Comparison of ENCODE assay signal across 8 cellular contexts in the genomic region with DNA sequence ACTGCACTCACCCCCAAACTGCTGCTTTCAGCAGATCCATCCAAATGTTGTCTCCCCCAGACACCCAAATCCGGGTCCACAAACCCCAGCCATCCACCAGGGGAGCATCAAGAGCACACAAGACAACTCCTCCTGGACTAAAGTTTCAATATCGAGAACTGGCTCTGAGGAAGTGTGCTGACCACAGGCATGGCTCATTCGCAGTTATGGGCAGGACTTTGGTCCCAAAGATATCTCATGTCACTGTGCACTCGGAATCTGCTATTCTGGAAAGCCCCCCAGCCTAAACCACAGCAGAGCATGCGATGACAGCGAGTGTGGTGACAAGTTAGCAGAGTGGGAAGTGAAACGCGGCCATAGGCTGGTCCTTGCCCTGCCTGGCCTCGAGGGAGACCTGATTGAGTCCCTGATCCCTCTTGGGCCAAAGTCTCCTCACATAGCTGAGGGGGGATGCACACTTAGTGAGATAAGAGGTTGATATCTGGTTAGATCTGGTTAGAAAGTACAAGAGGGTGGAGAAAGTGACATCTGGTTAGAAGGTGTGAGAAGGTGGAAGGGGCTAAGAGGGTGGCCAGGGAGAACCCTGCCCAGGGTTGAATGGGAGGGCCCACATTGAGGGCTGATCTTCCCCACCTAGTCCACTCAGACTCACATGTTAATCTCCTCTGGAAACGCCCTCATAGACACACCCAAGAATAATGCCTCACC.
DNase-seq lines count a peak whose midpoint lies in the region; ATAC-seq, FAIRE-seq and TF ChIP-seq lines count a peak whose summit lies in the region.

No MANE protein-coding gene starts in this region.

- no peaks in the 10 kb centered on the region for H3K27me3 ChIP-seq in IMR-90 (ENCODE audit: control insufficient read depth, insufficient read depth, low read length)
- no peaks in the 10 kb centered on the region for H3K27me3 ChIP-seq in BE2C

- TF ChIP-seq CTCF in IMR-90 (conservative IDR thresholded peaks at IDR 0.05; ENCODE audit: low read depth, low read length) (0 out of 2 replicates have a peak, but pooled peaks have one; percentile 14), BE2C (IDR thresholded peaks at IDR 0.05; ENCODE audit: low read depth, low read length) (no peak), nephron progenitor cell (IDR thresholded peaks at IDR 0.05) (no peak)

- no peaks in the 10 kb centered on the region for H3K79me1 ChIP-seq in IMR-90 (ENCODE audit: low read depth in 1 of 2, low read length in 2 of 2)

- H3K14ac ChIP-seq in IMR-90 (replicated peaks; ENCODE audit: low read depth, low read length), result 0 out of 2 replicates have a peak overlapping the region, but pooled peaks have one; percentile 13

- no peaks in the 10 kb centered on the region for H3K36me3 ChIP-seq in IMR-90 (ENCODE audit: control insufficient read depth, insufficient read depth, low read length)
- H3K36me3 ChIP-seq in BE2C, result no peaks in the 10 kb centered on the region

- peaks cover 14% of the 10 kb centered on the region for H3K9me1 ChIP-seq in IMR-90 (ENCODE audit: insufficient read depth, low read length)

- ATAC-seq in GM21529 (IDR thresholded peaks at IDR 0.05; ENCODE audit: unreplicated experiment) (peak; percentile 88), IMR-90 (ENCODE audit: low read depth) (no peak)

- WGBS in IMR-90 (ENCODE audit: extremely low coverage in 2 of 2, insufficient read length in 1 of 2), 2 experiments, result no CpG with 5 or more reads among the region's 10 CpGs

- POLR2A ChIA-PET in IMR-90 (lab: Charles Lee; ENCODE audit: unreplicated experiment), result no interaction called here

- no peak overlapping the region for H3K56ac ChIP-seq in IMR-90 (ENCODE audit: extremely low read depth, insufficient read depth, low read length)

- H3K4me3 Mint-ChIP-seq in nephron progenitor cell, result no peak overlapping the region

- H3K27ac Mint-ChIP-seq in nephron progenitor cell, result no peak overlapping the region

- dilution Hi-C loops in IMR-90 (cut with HindIII; ENCODE audit: low sequenced_read_pairs, unreplicated experiment), result no loop called here

- H2AK9ac ChIP-seq in IMR-90 (replicated peaks; ENCODE audit: low read depth, low read length, poor library complexity), result peak overlapping the region; percentile 9

- peak overlapping the region; percentile 41; the same call in 1 of the 2 replicates for H4K91ac ChIP-seq in IMR-90 (ENCODE audit: insufficient read depth, low read depth, low read length)

- no peaks in the 10 kb centered on the region for H4K20me1 ChIP-seq in IMR-90 (ENCODE audit: insufficient read depth, low read length)

- H3K36me3 Mint-ChIP-seq in nephron progenitor cell (ENCODE audit: low read depth), result no peaks in the 10 kb centered on the region

- H4K5ac ChIP-seq in IMR-90 (ENCODE audit: low read depth, low read length), result no peak overlapping the region

- CTCF ChIA-PET in IMR-90 (lab: Yijun Ruan, JAX), result no interaction called here

- no peak overlapping the region for H3K9ac ChIP-seq in IMR-90 (ENCODE audit: low read depth, low read length)

- H2BK15ac ChIP-seq in IMR-90 (ENCODE audit: low read depth, low read length), result peak overlapping the region; percentile 15; the same call in 2 of the 3 replicates

- peaks cover 4% of the 10 kb centered on the region; the same call in 1 of the 2 replicates for H3K9me3 ChIP-seq in IMR-90 (ENCODE audit: control insufficient read depth, insufficient read depth, low read length)
- H3K9me3 ChIP-seq in BE2C, result no peaks in the 10 kb centered on the region

- TF ChIP-seq POLR2A in GM12892 (IDR thresholded peaks at IDR 0.05; ENCODE audit: low read depth, low read length), result no peak
- TF ChIP-seq POLR2A in IMR-90 (IDR thresholded peaks at IDR 0.05; ENCODE audit: low read depth, low read length), result no peak

- intact Hi-C loops in IMR-90 (cut with micrococcal nuclease), result no loop called here

- no TSS peak for BruUV-seq in IMR-90 (replicated peaks; lab: Mats Ljungman, UMichigan)

- peaks cover 13% of the 10 kb centered on the region for H3K9me3 Mint-ChIP-seq in nephron progenitor cell

- H3K23ac ChIP-seq in IMR-90 (ENCODE audit: low read depth, low read length), result no peak overlapping the region

- no peak overlapping the region for H3K4me2 ChIP-seq in IMR-90 (ENCODE audit: low read depth, low read length)

- H3K4me3 ChIP-seq in IMR-90 (ENCODE audit: insufficient read depth, low read depth, low read length), result no peak overlapping the region
- H3K4me3 ChIP-seq in BE2C (ENCODE audit: low read depth, low read length), result no peak overlapping the region

- no peak overlapping the region for H2BK5ac ChIP-seq in IMR-90 (ENCODE audit: low read depth, low read length, poor library complexity, severe bottlenecking)

- DNase-seq in GM12892 (ENCODE audit: insufficient read length), result no peak
- DNase-seq in IMR-90, result no peak
- DNase-seq in fibroblast of peridontal ligament (ENCODE audit: extremely low read depth), result peak; percentile 27
- no peak for DNase-seq in NCI-H345 treated with DMSO at 0.1 percent for 48 hours (lab: John Stamatoyannopoulos, UW; ENCODE audit: unreplicated experiment)
- DNase-seq in BE2C, result no peak
- DNase-seq in effector CD8-positive, alpha-beta T cell (lab: John Stamatoyannopoulos, UW), result no peak
- DNase-seq in nephron progenitor cell, result no peak

- H3K4me1 ChIP-seq in IMR-90 (ENCODE audit: control insufficient read depth, insufficient read depth, low read length) (peaks cover 20% of the 10 kb centered on the region), BE2C (0 out of 2 replicates have a peak, but pooled peaks cover 3% of the 10 kb centered on the region)

- peak overlapping the region; percentile 26 for H3K4ac ChIP-seq in IMR-90 (ENCODE audit: low read depth, low read length)

- peak overlapping the region in 1 of 2 experiments; percentile 20; a peak in 3 of 4 replicates for H4K8ac ChIP-seq in IMR-90 (ENCODE audit: low read depth in 2 of 2, low read length in 2 of 2)

- no peaks in the 10 kb centered on the region for H3K4me1 Mint-ChIP-seq in nephron progenitor cell

- no peak overlapping the region for H2AFZ ChIP-seq in IMR-90 (replicated peaks; ENCODE audit: low read length, poor library complexity)

- no peak for TF ChIP-seq RAD21 in IMR-90 (IDR thresholded peaks at IDR 0.05; ENCODE audit: low read length)

- H3K27me3 Mint-ChIP-seq in nephron progenitor cell (ENCODE audit: low read depth, poor library complexity), result peaks cover 25% of the 10 kb centered on the region

- H2BK120ac ChIP-seq in IMR-90 (ENCODE audit: low read depth, low read length), result peak overlapping the region; percentile 53

- in situ Hi-C loops in IMR-90 (cut with MboI; ENCODE audit: low sequenced_read_pairs), result no loop called here

- H2AK5ac ChIP-seq in IMR-90 (ENCODE audit: low read depth, low read length), result peak overlapping the region; percentile 68; the same call in 1 of the 2 replicates

- H3K18ac ChIP-seq in IMR-90 (ENCODE audit: low read depth, low read length), result no peak overlapping the region; the same call in 1 of the 2 replicates

- H3K27ac ChIP-seq in IMR-90 (ENCODE audit: insufficient read depth, low read length), result no peak overlapping the region

- FAIRE-seq in GM12892 (lab: Jason Lieb, UNC), result peak; percentile 93

- H2BK20ac ChIP-seq in IMR-90 (ENCODE audit: low read depth, low read length), result peak overlapping the region; percentile 26; the same call in 1 of the 2 replicates

TF ChIP-seq in IMR-90, 13 proteins besides CTCF, POLR2A, EP300 and RAD21:
- no peak for TF ChIP-seq MAZ (IDR thresholded peaks at IDR 0.05; ENCODE audit: borderline replicate concordance, low read depth, low read length)
- no peak for TF ChIP-seq NFE2L2 (IDR thresholded peaks at IDR 0.05; ENCODE audit: low read depth, low read length)
- TF ChIP-seq USF2 (IDR thresholded peaks at IDR 0.05; ENCODE audit: low read depth, low read length), result no peak
- no peak for TF ChIP-seq RFX5 (IDR thresholded peaks at IDR 0.05; ENCODE audit: low read depth, low read length)
